Comparison of ENCODE assay signal across 12 cellular contexts in genomic region chr12:95200128-95200973, GRCh38. TPM values are rescaled to one million over a fixed set of nuclear protein-coding genes. Genes with fewer than 3 reads are reported as not detected.
A peak's percentile ranks its signal among the peaks of the same experiment; 100 is the strongest.
DNase-seq lines count a peak whose midpoint lies in the region; ATAC-seq, FAIRE-seq and TF ChIP-seq lines count a peak whose summit lies in the region.
"Had no signal": no experiment of that assay in that cellular context is flagged by ENCODE, and none has a peak within 500 bp of the region (broad histone marks: within the 10 kb centered on the region; RNA-seq: fewer than 3 reads in every experiment).

No MANE protein-coding gene starts in this region.

- no peak overlapping the region for H2AFZ ChIP-seq in astrocyte (ENCODE audit: low read depth, low read length)

- H3K27ac Mint-ChIP-seq in astrocyte (ENCODE audit: unreplicated experiment), result peak overlapping the region; percentile 95

- H3K4me1 Mint-ChIP-seq in astrocyte (ENCODE audit: low read depth, unreplicated experiment), result peaks cover 54% of the 10 kb centered on the region

- H3K27ac ChIP-seq in astrocyte (ENCODE audit: low read depth, low read length), result peak overlapping the region; percentile 57
- no peak overlapping the region for H3K27ac ChIP-seq in iPS-20b (ENCODE audit: low read length)
- H3K27ac ChIP-seq in subcutaneous abdominal adipose tissue (ENCODE audit: low read depth, low read length), result peak overlapping the region; percentile 54

- FAIRE-seq in astrocyte (lab: Jason Lieb, UNC), result no peak

- H3K9me3 ChIP-seq in astrocyte (ENCODE audit: insufficient read depth, low read depth, low read length) (no peaks in the 10 kb centered on the region), iPS-20b (ENCODE audit: insufficient read depth, low read depth, low read length) (no peaks in the 10 kb centered on the region; the same call in 1 of the 2 replicates), subcutaneous abdominal adipose tissue (ENCODE audit: control insufficient read depth in 5 of 5, low read length in 5 of 5) (no peaks in the 10 kb centered on the region), MG63 (no peaks in the 10 kb centered on the region)
- H3K9me3 ChIP-seq: right lobe of liver had no signal

- no peak overlapping the region for H3K4me3 ChIP-seq in astrocyte (ENCODE audit: insufficient read depth, low read depth, low read length)
- no peak overlapping the region for H3K4me3 ChIP-seq in iPS-20b (ENCODE audit: low read length)
- H3K4me3 ChIP-seq in subcutaneous abdominal adipose tissue (ENCODE audit: low read depth in 1 of 5, low read length in 5 of 5), result peak overlapping the region in 3 of 5 donors; percentile 4 to 34 (median 26)
- no peak overlapping the region for H3K4me3 ChIP-seq in MG63
- H3K4me3 ChIP-seq: right lobe of liver had no signal

- TF ChIP-seq CTCF in astrocyte (IDR thresholded peaks at IDR 0.05; ENCODE audit: insufficient read depth, low read depth, low read length), result no peak

- H3K4me1 ChIP-seq in astrocyte (ENCODE audit: insufficient read depth, low read length), result peaks cover 34% of the 10 kb centered on the region
- H3K4me1 ChIP-seq in iPS-20b (ENCODE audit: insufficient read depth, low read length), result peaks cover 49% of the 10 kb centered on the region
- peaks cover 2 to 44% (median 24%) of the 10 kb centered on the region in 5 donors for H3K4me1 ChIP-seq in subcutaneous abdominal adipose tissue (ENCODE audit: control insufficient read depth in 5 of 5, insufficient read depth in 5 of 5, low read length in 5 of 5)

- no peak for ATAC-seq in GM18511 (IDR thresholded peaks at IDR 0.05; ENCODE audit: unreplicated experiment)

- no peaks in the 10 kb centered on the region for H3K27me3 ChIP-seq in astrocyte (ENCODE audit: insufficient read depth, low read length)
- H3K27me3 ChIP-seq in iPS-20b (ENCODE audit: insufficient read depth, low read length), result no peaks in the 10 kb centered on the region
- H3K27me3 ChIP-seq in subcutaneous abdominal adipose tissue (ENCODE audit: control insufficient read depth in 5 of 5, insufficient read depth in 4 of 5, low read length in 5 of 5), result no peaks in the 10 kb centered on the region
- no peaks in the 10 kb centered on the region; the same call in 1 of the 2 replicates for H3K27me3 ChIP-seq in MG63
- H3K27me3 ChIP-seq: right lobe of liver had no signal

- H3K79me2 ChIP-seq in astrocyte (ENCODE audit: insufficient read depth, low read length), result peaks cover 54% of the 10 kb centered on the region

- peak overlapping the region; percentile 66 for H3K4me2 ChIP-seq in astrocyte (ENCODE audit: low read length)

- no peaks in the 10 kb centered on the region for H3K36me3 Mint-ChIP-seq in astrocyte (ENCODE audit: low read depth, unreplicated experiment)

- peak overlapping the region; percentile 12 for H3K9ac ChIP-seq in astrocyte (ENCODE audit: low read length)
- H3K9ac ChIP-seq in iPS-20b (ENCODE audit: low read depth, low read length), result peak overlapping the region; percentile 0; the same call in 1 of the 2 replicates
- peak overlapping the region in 4 of 5 donors; percentile 28 to 56 (median 43) for H3K9ac ChIP-seq in subcutaneous abdominal adipose tissue (ENCODE audit: low read length in 5 of 5)

- no peaks in the 10 kb centered on the region for H3K27me3 Mint-ChIP-seq in astrocyte (ENCODE audit: low read depth, unreplicated experiment)

- DNase-seq in HT-29 (ENCODE audit: low spot score), result peak; percentile 32
- no peak for DNase-seq in astrocyte (ENCODE audit: low read depth)
- DNase-seq in MG63, result no peak
- no peak for DNase-seq in NCI-H128 (lab: John Stamatoyannopoulos, UW; ENCODE audit: unreplicated experiment)
- no peak for DNase-seq in glomerular visceral epithelial cell (ENCODE audit: extremely low spot score)
- DNase-seq: cerebellar nuclear complex, DND-41, NCI-H446 treated with DMSO at 0.1 percent for 48 hours, right lobe of liver had no signal

- no peaks in the 10 kb centered on the region for H3K9me3 Mint-ChIP-seq in astrocyte (ENCODE audit: unreplicated experiment)

- H3K4me3 Mint-ChIP-seq in astrocyte (ENCODE audit: unreplicated experiment), result no peak overlapping the region

- H4K20me1 ChIP-seq in astrocyte (ENCODE audit: insufficient read depth, low read length), result no peaks in the 10 kb centered on the region

- H3K36me3 ChIP-seq in astrocyte (ENCODE audit: insufficient read depth, low read length), result no peaks in the 10 kb centered on the region
- 0 out of 2 replicates have a peak, but pooled peaks cover 12% of the 10 kb centered on the region for H3K36me3 ChIP-seq in iPS-20b (ENCODE audit: insufficient read depth, low read depth, low read length)
- H3K36me3 ChIP-seq in subcutaneous abdominal adipose tissue (ENCODE audit: control insufficient read depth in 5 of 5, insufficient read depth in 5 of 5, low read length in 5 of 5), result no peaks in the 10 kb centered on the region
- H3K36me3 ChIP-seq in MG63, result no peaks in the 10 kb centered on the region
- H3K36me3 ChIP-seq: right lobe of liver had no signal

RNA-seq across cellular contexts. Expression of gene FGD6, which starts 16.9 kb away (rescaled TPM):
- 3.7 and 4.7 TPM in 2 replicates for total RNA-seq in HT-29 (2014; rRNA removed; shearing (Covaris generic))
- 25.3 and 26.5 TPM in 2 replicates for total RNA-seq in astrocyte
- total RNA-seq in MG63 (2014; rRNA removed; shearing (Covaris generic); ENCODE audit: low replicate concordance), result 0.40 and 0.91 TPM in 2 replicates

RNA-seq across cellular contexts. Expression of gene VEZT, which starts 17.3 kb away (rescaled TPM):
- total RNA-seq in HT-29 (2014; rRNA removed; shearing (Covaris generic)), result 18.2 and 23.7 TPM in 2 replicates
- 106 and 107 TPM in 2 replicates for total RNA-seq in astrocyte
- 26.4 and 31.4 TPM in 2 replicates for total RNA-seq in MG63 (2014; rRNA removed; shearing (Covaris generic); ENCODE audit: low replicate concordance)

Comparison
In these comparisons a context has a peak if more than half of its experiments do, and no peak if none do; other contexts are left out.
1. H3K4me3 ChIP-seq: peak in subcutaneous abdominal adipose tissue (3 of 5); none in astrocyte (single experiment), iPS-20b (single experiment) and MG63 (single experiment).
2. Peak in every context shown above with its lines, with median percentiles within 50 percentile points of each other: H3K9ac ChIP-seq.